ENCODE assay signal across 9 cellular contexts in the genomic region with DNA sequence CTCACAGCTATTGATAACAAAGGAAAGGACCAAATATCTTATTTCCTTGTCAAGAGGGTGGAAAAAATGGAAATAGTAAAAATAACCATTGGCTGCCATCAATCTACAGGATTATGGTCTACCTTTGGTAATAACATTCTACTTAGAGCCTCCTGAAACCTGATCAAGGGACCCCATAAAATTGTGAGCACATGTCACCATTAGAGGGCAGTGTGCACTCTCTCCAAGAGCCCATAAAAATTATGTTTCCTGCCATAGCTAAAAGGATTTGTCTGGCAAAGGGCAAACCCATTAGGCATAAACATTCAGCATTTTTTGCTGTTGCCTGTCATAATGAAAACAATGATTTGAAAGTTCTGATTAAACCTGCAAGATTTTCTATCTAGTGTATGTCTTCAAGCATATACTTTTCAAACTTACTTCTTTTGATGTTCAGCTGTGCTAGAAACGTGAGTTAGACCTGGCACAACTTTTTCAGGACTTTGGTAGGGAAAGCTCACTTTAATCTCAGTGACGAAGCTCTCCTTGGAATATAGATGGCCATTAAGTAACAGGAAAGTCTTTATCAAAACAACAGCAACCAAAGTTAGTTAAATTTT.
DNase-seq lines count a peak whose midpoint lies in the region; ATAC-seq, FAIRE-seq and TF ChIP-seq lines count a peak whose summit lies in the region.
"Had no signal": no experiment of that assay in that cellular context is flagged by ENCODE, and none has a peak within 500 bp of the region (broad histone marks: within the 10 kb centered on the region; RNA-seq: fewer than 3 reads in every experiment).

No MANE protein-coding gene starts in this region.

- no peak overlapping the region for H3K4me3 ChIP-seq in HCT116 (replicated peaks in 1 of 2; ENCODE audit: low read depth in 1 of 2, low read length in 2 of 2)
- no peak overlapping the region for H3K4me3 ChIP-seq in suprapubic skin
- H3K4me3 ChIP-seq: SJSA1 had no signal

- DNase-seq in COLO668 (lab: John Stamatoyannopoulos, UW; ENCODE audit: unreplicated experiment) (peak; percentile 43), HCT116 (ENCODE audit: low read depth, low spot score) (peak; percentile 54), NCI-H345 (lab: John Stamatoyannopoulos, UW) (peak; percentile 79), midbrain (lab: John Stamatoyannopoulos, UW) (peak; percentile 63), suprapubic skin (ENCODE audit: low spot score in 2 of 2) (no peak)
- peak; percentile 21 to 44 for DNase-seq in activated CD4-positive, alpha-beta T cell treated with anti-CD3 and anti-CD28 coated beads for 24 hours (ENCODE audit: low read depth in 2 of 2)

- H3K27ac ChIP-seq in HCT116 (ENCODE audit: low read depth, low read length): no peak overlapping the region
- no peak overlapping the region for H3K27ac ChIP-seq in suprapubic skin
- H3K27ac ChIP-seq: SJSA1 had no signal

- no peaks in the 10 kb centered on the region for H3K79me2 ChIP-seq in HCT116 (ENCODE audit: insufficient read depth, low read length)

- H3K4me1 ChIP-seq in HCT116 (ENCODE audit: control insufficient read depth in 1 of 2, insufficient read depth in 2 of 2, low read length in 2 of 2) (no peaks in the 10 kb centered on the region), suprapubic skin (peaks cover 16% of the 10 kb centered on the region)
- H3K4me1 ChIP-seq: SJSA1 had no signal

- intact Hi-C loops in HCT116 (cut with micrococcal nuclease): loop anchor here (2.0 to 10.0 kb wide), 3 partner anchors 67 to 1235 kb away; no protein-coding TSS in a partner anchor

- TF ChIP-seq EP300 in suprapubic skin (IDR thresholded peaks at IDR 0.05): no peak

- H4K20me1 ChIP-seq in HCT116 (ENCODE audit: insufficient read depth): no peaks in the 10 kb centered on the region

- no TSS peak for BruUV-seq in HCT116 (replicated peaks; lab: Mats Ljungman, UMichigan)

- FAIRE-seq in endometrium (lab: Jason Lieb, UNC): peak; percentile 75

- H2AFZ ChIP-seq in HCT116 (ENCODE audit: low read depth, low read length, poor library complexity, severe bottlenecking): no peak overlapping the region

- POLR2A ChIA-PET in HCT116 (lab: Charles Lee): no interaction called here

- H3K9me3 ChIP-seq in HCT116 (ENCODE audit: control insufficient read depth in 1 of 2, insufficient read depth in 1 of 2, low read depth in 1 of 2, low read length in 2 of 2): no peaks in the 10 kb centered on the region
- no peaks in the 10 kb centered on the region for H3K9me3 ChIP-seq in suprapubic skin
- H3K9me3 ChIP-seq: SJSA1 had no signal

- no peak overlapping the region for H3K9ac ChIP-seq in HCT116 (ENCODE audit: low read length)

- TF ChIP-seq POLR2A in HCT116 (IDR thresholded peaks at IDR 0.05; ENCODE audit: borderline replicate concordance, extremely low read depth, insufficient read depth, insufficient read length) (no peak), suprapubic skin (IDR thresholded peaks at IDR 0.05) (no peak)

- no peak overlapping the region for H3K4me2 ChIP-seq in HCT116 (ENCODE audit: low read length)

- peak; percentile 56 for TF ChIP-seq RAD21 in HCT116 (IDR thresholded peaks at IDR 0.05; ENCODE audit: low read depth)

- CTCF ChIA-PET in HCT116 (lab: Charles Lee): interaction anchor here (0.6 to 2.7 kb wide), 16 partner anchors 8 to 1324 kb away, joined by 3 to 30 read pairs (median 4); a partner anchor contains a TSS

- TF ChIP-seq CTCF in HCT116 (IDR thresholded peaks at IDR 0.05 in 2 of 3, conservative IDR thresholded peaks at IDR 0.05 in 1 of 3; ENCODE audit: borderline replicate concordance in 1 of 3, insufficient read depth in 1 of 3, low read depth in 2 of 3, low read length in 2 of 3) (peak; percentile 47 to 88 (median 65); a peak in 4 of 6 replicates), suprapubic skin (IDR thresholded peaks at IDR 0.05) (peak; percentile 40 to 69)

- H3K27me3 ChIP-seq in HCT116 (ENCODE audit: insufficient read depth, low read length) (peaks cover 20% of the 10 kb centered on the region), suprapubic skin (no peaks in the 10 kb centered on the region)
- H3K27me3 ChIP-seq: SJSA1 had no signal

- ATAC-seq in HCT116 (peak; percentile 75), GM19328 (IDR thresholded peaks at IDR 0.05; ENCODE audit: unreplicated experiment) (no peak)

- no peaks in the 10 kb centered on the region for H3K9me2 ChIP-seq in HCT116 (ENCODE audit: insufficient read depth)

- WGBS in suprapubic skin: 62% methylated on average over 2 of the region's 2 CpGs

- H3K36me3 ChIP-seq in HCT116 (ENCODE audit: control insufficient read depth in 1 of 2, insufficient read depth in 2 of 2, low read length in 2 of 2) (no peaks in the 10 kb centered on the region), suprapubic skin (no peaks in the 10 kb centered on the region)
- H3K36me3 ChIP-seq: SJSA1 had no signal

- RAD21 ChIA-PET in HCT116 (lab: Charles Lee; ENCODE audit: low non-redundant PET in 1 of 2, low total read pairs in 2 of 2, uncharacterized antibody in 2 of 2, unreplicated experiment in 2 of 2): interaction anchor here in 1 of 2 experiments (0.6 kb wide), 2 partner anchors 69 to 1220 kb away, joined by 3 read pairs; no protein-coding TSS in a partner anchor

TF ChIP-seq in HCT116, 20 proteins besides CTCF, POLR2A, EP300 and RAD21:
- TF ChIP-seq SRF (IDR thresholded peaks at IDR 0.05; ENCODE audit: low read depth) (no peak), ELF1 (IDR thresholded peaks at IDR 0.05; ENCODE audit: borderline replicate concordance, low read depth) (no peak), SP1 (IDR thresholded peaks at IDR 0.05; ENCODE audit: low read depth) (no peak), JUND (IDR thresholded peaks at IDR 0.05) (no peak), FOSL1 (IDR thresholded peaks at IDR 0.05; ENCODE audit: low read depth) (no peak), YY1 (IDR thresholded peaks at IDR 0.05; ENCODE audit: extremely low read depth, insufficient replicate concordance, low read depth, low read length) (no peak), TCF7L2 (IDR thresholded peaks at IDR 0.05; ENCODE audit: borderline replicate concordance, extremely low read depth, insufficient read depth, insufficient read length) (no peak), ZNF274 (IDR thresholded peaks at IDR 0.05; ENCODE audit: low read depth, low read length) (no peak), CEBPB (IDR thresholded peaks at IDR 0.05; ENCODE audit: low read depth) (no peak), ZFX (IDR thresholded peaks at IDR 0.05) (no peak), EZH2 (IDR thresholded peaks at IDR 0.05) (no peak), EZH2phosphoT487 (IDR thresholded peaks at IDR 0.05; ENCODE audit: borderline replicate concordance) (no peak), EGR1 (IDR thresholded peaks at IDR 0.05; ENCODE audit: low read depth) (no peak), POLR2AphosphoS5 (IDR thresholded peaks at IDR 0.05; ENCODE audit: low read depth, low read length) (no peak), CBX3 (IDR thresholded peaks at IDR 0.05; ENCODE audit: low read depth) (no peak)
- TF ChIP-seq, protein P1, sequence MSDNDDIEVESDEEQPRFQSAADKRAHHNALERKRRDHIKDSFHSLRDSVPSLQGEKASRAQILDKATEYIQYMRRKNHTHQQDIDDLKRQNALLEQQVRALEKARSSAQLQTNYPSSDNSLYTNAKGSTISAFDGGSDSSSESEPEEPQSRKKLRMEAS (IDR thresholded peaks at IDR 0.05): no peak
- TF ChIP-seq, protein P2, sequence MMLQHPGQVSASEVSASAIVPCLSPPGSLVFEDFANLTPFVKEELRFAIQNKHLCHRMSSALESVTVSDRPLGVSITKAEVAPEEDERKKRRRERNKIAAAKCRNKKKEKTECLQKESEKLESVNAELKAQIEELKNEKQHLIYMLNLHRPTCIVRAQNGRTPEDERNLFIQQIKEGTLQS (IDR thresholded peaks at IDR 0.05): no peak
- TF ChIP-seq, protein P3, sequence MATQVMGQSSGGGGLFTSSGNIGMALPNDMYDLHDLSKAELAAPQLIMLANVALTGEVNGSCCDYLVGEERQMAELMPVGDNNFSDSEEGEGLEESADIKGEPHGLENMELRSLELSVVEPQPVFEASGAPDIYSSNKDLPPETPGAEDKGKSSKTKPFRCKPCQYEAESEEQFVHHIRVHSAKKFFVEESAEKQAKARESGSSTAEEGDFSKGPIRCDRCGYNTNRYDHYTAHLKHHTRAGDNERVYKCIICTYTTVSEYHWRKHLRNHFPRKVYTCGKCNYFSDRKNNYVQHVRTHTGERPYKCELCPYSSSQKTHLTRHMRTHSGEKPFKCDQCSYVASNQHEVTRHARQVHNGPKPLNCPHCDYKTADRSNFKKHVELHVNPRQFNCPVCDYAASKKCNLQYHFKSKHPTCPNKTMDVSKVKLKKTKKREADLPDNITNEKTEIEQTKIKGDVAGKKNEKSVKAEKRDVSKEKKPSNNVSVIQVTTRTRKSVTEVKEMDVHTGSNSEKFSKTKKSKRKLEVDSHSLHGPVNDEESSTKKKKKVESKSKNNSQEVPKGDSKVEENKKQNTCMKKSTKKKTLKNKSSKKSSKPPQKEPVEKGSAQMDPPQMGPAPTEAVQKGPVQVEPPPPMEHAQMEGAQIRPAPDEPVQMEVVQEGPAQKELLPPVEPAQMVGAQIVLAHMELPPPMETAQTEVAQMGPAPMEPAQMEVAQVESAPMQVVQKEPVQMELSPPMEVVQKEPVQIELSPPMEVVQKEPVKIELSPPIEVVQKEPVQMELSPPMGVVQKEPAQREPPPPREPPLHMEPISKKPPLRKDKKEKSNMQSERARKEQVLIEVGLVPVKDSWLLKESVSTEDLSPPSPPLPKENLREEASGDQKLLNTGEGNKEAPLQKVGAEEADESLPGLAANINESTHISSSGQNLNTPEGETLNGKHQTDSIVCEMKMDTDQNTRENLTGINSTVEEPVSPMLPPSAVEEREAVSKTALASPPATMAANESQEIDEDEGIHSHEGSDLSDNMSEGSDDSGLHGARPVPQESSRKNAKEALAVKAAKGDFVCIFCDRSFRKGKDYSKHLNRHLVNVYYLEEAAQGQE (IDR thresholded peaks at IDR 0.05; ENCODE audit: low read depth): no peak
- TF ChIP-seq, protein P4, sequence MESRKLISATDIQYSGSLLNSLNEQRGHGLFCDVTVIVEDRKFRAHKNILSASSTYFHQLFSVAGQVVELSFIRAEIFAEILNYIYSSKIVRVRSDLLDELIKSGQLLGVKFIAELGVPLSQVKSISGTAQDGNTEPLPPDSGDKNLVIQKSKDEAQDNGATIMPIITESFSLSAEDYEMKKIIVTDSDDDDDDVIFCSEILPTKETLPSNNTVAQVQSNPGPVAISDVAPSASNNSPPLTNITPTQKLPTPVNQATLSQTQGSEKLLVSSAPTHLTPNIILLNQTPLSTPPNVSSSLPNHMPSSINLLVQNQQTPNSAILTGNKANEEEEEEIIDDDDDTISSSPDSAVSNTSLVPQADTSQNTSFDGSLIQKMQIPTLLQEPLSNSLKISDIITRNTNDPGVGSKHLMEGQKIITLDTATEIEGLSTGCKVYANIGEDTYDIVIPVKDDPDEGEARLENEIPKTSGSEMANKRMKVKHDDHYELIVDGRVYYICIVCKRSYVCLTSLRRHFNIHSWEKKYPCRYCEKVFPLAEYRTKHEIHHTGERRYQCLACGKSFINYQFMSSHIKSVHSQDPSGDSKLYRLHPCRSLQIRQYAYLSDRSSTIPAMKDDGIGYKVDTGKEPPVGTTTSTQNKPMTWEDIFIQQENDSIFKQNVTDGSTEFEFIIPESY (IDR thresholded peaks at IDR 0.05; ENCODE audit: extremely low read depth, insufficient replicate concordance, low read length): no peak

Comparison
In these comparisons a context has a peak if more than half of its experiments do, and no peak if none do; other contexts are left out.
1. DNase-seq: peak in COLO668 (single experiment), HCT116 (single experiment), NCI-H345 (single experiment), activated CD4-positive, alpha-beta T cell treated with anti-CD3 and anti-CD28 coated beads for 24 hours (2 of 2) and midbrain (single experiment); none in suprapubic skin (0 of 2).